In genomic region chr15:74870496-74871213, GRCh38 we compare ENCODE assay signal across 9 cellular contexts. TPM values are rescaled to one million over a fixed set of nuclear protein-coding genes. Genes with fewer than 3 reads are reported as not detected.
DNase-seq lines count a peak whose midpoint lies in the region; ATAC-seq, FAIRE-seq and TF ChIP-seq lines count a peak whose summit lies in the region.
"Had no signal": no experiment of that assay in that cellular context is flagged by ENCODE, and none has a peak within 500 bp of the region (broad histone marks: within the 10 kb centered on the region; RNA-seq: fewer than 3 reads in every experiment).

No MANE protein-coding gene starts in this region.

- peak overlapping the region; percentile 4 for H3K4me2 ChIP-seq in astrocyte (ENCODE audit: low read length)

- intact Hi-C loops in Calu3 (cut with micrococcal nuclease; ENCODE audit: unreplicated experiment): no loop called here

- H4K20me1 ChIP-seq in astrocyte (ENCODE audit: insufficient read depth, low read length): peaks cover 68% of the 10 kb centered on the region

- no peak for ATAC-seq in stimulated activated naive CD8-positive, alpha-beta T cell treated with anti-CD3 and anti-CD28 coated beads, Interleukin-15, Interleukin-2, amounts not matched to agents 100 U/mL and 50 U/mL, for 24 hours
- ATAC-seq in HG03045 (IDR thresholded peaks at IDR 0.05; ENCODE audit: unreplicated experiment): no peak
- no peak for ATAC-seq in HG03457 (IDR thresholded peaks at IDR 0.05; ENCODE audit: unreplicated experiment)

- H3K27me3 Mint-ChIP-seq in stimulated activated naive CD8-positive, alpha-beta T cell treated with anti-CD3 and anti-CD28 coated beads, Interleukin-15, Interleukin-2, amounts not matched to agents 100 ng/mL and 50 ng/mL, for 24 hours: no peaks in the 10 kb centered on the region
- H3K27me3 Mint-ChIP-seq in astrocyte (ENCODE audit: low read depth, unreplicated experiment) (no peaks in the 10 kb centered on the region), Calu3 (ENCODE audit: unreplicated experiment) (no peaks in the 10 kb centered on the region)

- peaks cover 27% of the 10 kb centered on the region for H3K36me3 Mint-ChIP-seq in stimulated activated naive CD8-positive, alpha-beta T cell treated with anti-CD3 and anti-CD28 coated beads, Interleukin-15, Interleukin-2, amounts not matched to agents 100 ng/mL and 50 ng/mL, for 24 hours (ENCODE audit: low read depth)
- peaks cover 11% of the 10 kb centered on the region for H3K36me3 Mint-ChIP-seq in astrocyte (ENCODE audit: low read depth, unreplicated experiment)
- H3K36me3 Mint-ChIP-seq in Calu3 (ENCODE audit: insufficient read depth, unreplicated experiment): peaks cover 54% of the 10 kb centered on the region

- H3K27ac ChIP-seq in astrocyte (ENCODE audit: low read depth, low read length) (no peak overlapping the region), mucosa of rectum (ENCODE audit: low read depth in 2 of 2, low read length in 2 of 2) (peak overlapping the region; percentile 94 to 97)

- H3K9ac ChIP-seq in astrocyte (ENCODE audit: low read length): no peak overlapping the region
- H3K9ac ChIP-seq in mucosa of rectum (ENCODE audit: low read depth in 1 of 2, low read length in 2 of 2): peak overlapping the region; percentile 35 to 75

- H3K4me3 ChIP-seq in astrocyte (ENCODE audit: insufficient read depth, low read depth, low read length) (no peak overlapping the region), mucosa of rectum (ENCODE audit: low read length in 2 of 2) (peak overlapping the region; percentile 41 to 50)

- FAIRE-seq in astrocyte (lab: Jason Lieb, UNC): no peak

- no TSS peak for BruUV-seq in Calu3 (replicated peaks; lab: Mats Ljungman, UMichigan)

- no peak for DNase-seq in stimulated activated naive CD8-positive, alpha-beta T cell treated with anti-CD3 and anti-CD28 coated beads, Interleukin-15, Interleukin-2, amounts not matched to agents 100 U/mL and 50 U/mL, for 24 hours
- DNase-seq in astrocyte (ENCODE audit: low read depth) (no peak), Calu3 (no peak), mucosa of gallbladder (ENCODE audit: low spot score) (no peak)

- H3K79me2 ChIP-seq in astrocyte (ENCODE audit: insufficient read depth, low read length): peaks cover 67% of the 10 kb centered on the region

- H3K4me1 ChIP-seq in astrocyte (ENCODE audit: insufficient read depth, low read length) (peaks cover 15% of the 10 kb centered on the region), mucosa of rectum (ENCODE audit: control insufficient read depth in 2 of 2, insufficient read depth in 2 of 2, low read length in 2 of 2) (peaks cover 61% of the 10 kb centered on the region in 2 donors)

- H3K36me3 ChIP-seq in astrocyte (ENCODE audit: insufficient read depth, low read length) (no peaks in the 10 kb centered on the region), mucosa of rectum (ENCODE audit: control insufficient read depth in 2 of 2, insufficient read depth in 2 of 2, low read length in 2 of 2) (no peaks in the 10 kb centered on the region)

- peaks cover 81% of the 10 kb centered on the region for H3K4me1 Mint-ChIP-seq in stimulated activated naive CD8-positive, alpha-beta T cell treated with anti-CD3 and anti-CD28 coated beads, Interleukin-15, Interleukin-2, amounts not matched to agents 100 ng/mL and 50 ng/mL, for 24 hours (ENCODE audit: low read depth)
- H3K4me1 Mint-ChIP-seq in astrocyte (ENCODE audit: low read depth, unreplicated experiment) (peaks cover 37% of the 10 kb centered on the region), Calu3 (ENCODE audit: low read depth, unreplicated experiment) (peaks cover 58% of the 10 kb centered on the region)

- H3K27me3 ChIP-seq in astrocyte (ENCODE audit: insufficient read depth, low read length) (no peaks in the 10 kb centered on the region), mucosa of rectum (ENCODE audit: control insufficient read depth in 2 of 2, insufficient read depth in 2 of 2, low read length in 2 of 2) (no peaks in the 10 kb centered on the region)

- no peaks in the 10 kb centered on the region for H3K9me3 ChIP-seq in astrocyte (ENCODE audit: insufficient read depth, low read depth, low read length)
- H3K9me3 ChIP-seq in mucosa of rectum (ENCODE audit: control insufficient read depth in 2 of 2, low read length in 2 of 2): no peaks in the 10 kb centered on the region

- CTCF ChIA-PET in Calu3 (lab: Charles Lee): interaction anchor here (0.5 to 0.7 kb wide), 2 partner anchors 31 to 55 kb away, joined by 3 to 15 read pairs; no protein-coding TSS in a partner anchor

- H2AFZ ChIP-seq in astrocyte (ENCODE audit: low read depth, low read length): no peak overlapping the region

- H3K9me3 Mint-ChIP-seq in stimulated activated naive CD8-positive, alpha-beta T cell treated with anti-CD3 and anti-CD28 coated beads, Interleukin-15, Interleukin-2, amounts not matched to agents 100 ng/mL and 50 ng/mL, for 24 hours: no peaks in the 10 kb centered on the region
- H3K9me3 Mint-ChIP-seq in astrocyte (ENCODE audit: unreplicated experiment) (peaks cover 4% of the 10 kb centered on the region), Calu3 (ENCODE audit: low read depth, unreplicated experiment) (no peaks in the 10 kb centered on the region)

- TF ChIP-seq CTCF in astrocyte (IDR thresholded peaks at IDR 0.05; ENCODE audit: insufficient read depth, low read depth, low read length) (no peak), Calu3 (IDR thresholded peaks at IDR 0.05; ENCODE audit: unreplicated experiment) (no peak)

- peak overlapping the region; percentile 71 for H3K4me3 Mint-ChIP-seq in stimulated activated naive CD8-positive, alpha-beta T cell treated with anti-CD3 and anti-CD28 coated beads, Interleukin-15, Interleukin-2, amounts not matched to agents 100 ng/mL and 50 ng/mL, for 24 hours
- H3K4me3 Mint-ChIP-seq in astrocyte (ENCODE audit: unreplicated experiment) (peak overlapping the region; percentile 41), Calu3 (ENCODE audit: low read depth, unreplicated experiment) (no peak overlapping the region)

- H3K27ac Mint-ChIP-seq in stimulated activated naive CD8-positive, alpha-beta T cell treated with anti-CD3 and anti-CD28 coated beads, Interleukin-15, Interleukin-2, amounts not matched to agents 100 ng/mL and 50 ng/mL, for 24 hours: peak overlapping the region; percentile 82
- H3K27ac Mint-ChIP-seq in astrocyte (ENCODE audit: unreplicated experiment) (no peak overlapping the region), Calu3 (ENCODE audit: unreplicated experiment) (no peak overlapping the region)

RNA-seq across cellular contexts. Expression of gene SCAMP2, which starts 2.5 kb away (rescaled TPM):
- total RNA-seq in astrocyte (56.4 and 58.7 TPM in 2 replicates), Calu3 (2022) (114 and 115 TPM in 2 replicates), mucosa of gallbladder (110 TPM)

RNA-seq across cellular contexts. Expression of gene MPI, which starts 19.2 kb away (rescaled TPM):
- total RNA-seq in astrocyte (25.9 and 29.2 TPM in 2 replicates), Calu3 (2022) (63.3 and 76.1 TPM in 2 replicates), mucosa of gallbladder (46.0 TPM)

RNA-seq across cellular contexts. Expression of gene ULK3, which starts 27.7 kb away (rescaled TPM):
- total RNA-seq in astrocyte: 14.2 and 15.6 TPM in 2 replicates
- 33.8 and 42.2 TPM in 2 replicates for total RNA-seq in Calu3 (2022)
- 42.1 TPM for total RNA-seq in mucosa of gallbladder

RNA-seq across cellular contexts. Expression of gene FAM219B, which starts 36.0 kb away (rescaled TPM):
- total RNA-seq in astrocyte: 86.4 and 97.1 TPM in 2 replicates
- total RNA-seq in Calu3 (2022): 48.1 and 56.2 TPM in 2 replicates
- total RNA-seq in mucosa of gallbladder: 80.4 TPM

RNA-seq across cellular contexts. Expression of gene CPLX3, which starts 44.2 kb away (rescaled TPM):
- not detected in 2 replicates for total RNA-seq in astrocyte
- 0.21 and 0.29 TPM in 2 replicates for total RNA-seq in Calu3 (2022)
- total RNA-seq in mucosa of gallbladder: not detected
- total RNA-seq: G401 had no signal
